ENCODE assay signal across 7 cellular contexts in genomic region chr19:46269085-46269484, GRCh38. TPM values are rescaled to one million over a fixed set of nuclear protein-coding genes. Genes with fewer than 3 reads are reported as not detected.
"Had no signal": no experiment of that assay in that cellular context is flagged by ENCODE, and none has a peak within 500 bp of the region (broad histone marks: within the 10 kb centered on the region; RNA-seq: fewer than 3 reads in every experiment).

No MANE protein-coding gene starts in this region.

- ATAC-seq: GM23338, HepG2 had no signal

- H3K4me3 Mint-ChIP-seq: GM23338, H9, IgD-negative memory B cell had no signal

- H3K9me3 Mint-ChIP-seq: GM23338, H9, IgD-negative memory B cell had no signal

- DNase-seq: H9, HCEC 1CT had no signal

- H3K27ac Mint-ChIP-seq: GM23338, H9 had no signal

RNA-seq across cellular contexts. Expression of gene HIF3A, which starts 27.8 kb away (rescaled TPM):
- total RNA-seq: HT1080 had no signal
- polyA plus RNA-seq: IgD-negative memory B cell had no signal

RNA-seq across cellular contexts. Expression of gene IGFL1, which starts 39.5 kb away (rescaled TPM):
- total RNA-seq: GM23338, H1, H9, HepG2, HT1080 had no signal
- polyA plus RNA-seq: GM23338, H1, HepG2, IgD-negative memory B cell had no signal
